In the genomic region with DNA sequence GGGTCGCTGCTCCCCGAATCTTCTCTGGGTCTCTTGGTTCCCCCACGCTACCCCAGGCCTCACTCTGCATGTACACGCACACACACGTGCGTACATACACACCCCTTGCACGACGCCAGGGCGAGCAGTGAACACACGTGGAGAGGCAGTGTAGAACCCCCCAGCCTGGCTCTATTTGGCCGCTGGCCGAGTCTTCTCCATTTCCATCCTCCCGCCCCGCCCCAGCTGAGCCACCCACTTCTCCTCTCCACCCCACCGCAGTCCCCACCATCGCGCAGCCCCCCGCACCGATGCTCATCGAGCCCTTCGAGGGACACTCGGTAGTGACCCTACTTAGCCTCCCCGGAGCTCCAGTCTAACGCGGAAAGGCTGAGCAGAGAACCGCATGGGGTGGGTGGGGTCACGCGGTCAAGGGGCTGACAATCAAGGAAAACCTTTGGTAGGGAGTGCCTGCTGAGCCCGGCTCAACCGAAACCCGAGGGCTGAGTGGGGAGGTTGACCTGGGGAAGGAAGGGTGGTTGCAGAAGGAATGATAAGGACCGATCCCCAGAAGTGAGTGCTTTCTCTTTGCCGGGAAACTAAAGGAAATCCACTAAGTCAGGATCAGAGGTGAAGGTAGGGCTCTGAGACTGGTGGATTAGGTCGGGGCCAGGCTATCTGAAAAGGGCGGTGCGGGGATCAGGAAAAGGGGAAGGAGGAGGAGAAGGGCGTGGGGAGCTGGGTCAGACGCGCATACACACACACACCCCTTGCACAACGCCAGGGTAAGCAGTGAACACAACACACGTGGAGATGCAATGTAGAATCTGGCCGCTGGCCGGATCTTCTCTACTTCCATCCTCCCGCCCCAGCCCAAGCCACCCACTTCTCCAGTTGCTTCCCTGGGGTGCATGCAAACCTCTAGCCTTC, we compare ENCODE assay signal across 9 cellular contexts. TPM values are rescaled to one million over a fixed set of nuclear protein-coding genes. Genes with fewer than 3 reads are reported as not detected.
A peak's percentile ranks its signal among the peaks of the same experiment; 100 is the strongest.
DNase-seq lines count a peak whose midpoint lies in the region; ATAC-seq and TF ChIP-seq lines count a peak whose summit lies in the region.
"Had no signal": no experiment of that assay in that cellular context is flagged by ENCODE, and none has a peak within 500 bp of the region (broad histone marks: within the 10 kb centered on the region; RNA-seq: fewer than 3 reads in every experiment).

No MANE protein-coding gene starts in this region.

- H3K4me3 Mint-ChIP-seq in nephron = peak overlapping the region; percentile 57 to 77 (median 67)

- TF ChIP-seq CTCF in esophagus squamous epithelium (IDR thresholded peaks at IDR 0.05) (peak in 1 of 6 experiments; percentile 21), nephron (IDR thresholded peaks at IDR 0.05; ENCODE audit: unreplicated experiment in 3 of 3) (no peak)

- ATAC-seq in HG02970 (IDR thresholded peaks at IDR 0.05; ENCODE audit: low FRiP score, unreplicated experiment) (no peak), SK-N-SH treated with all-trans-retinoic acid at 6 μM for 48 hours (no peak)

- TF ChIP-seq POLR2A in esophagus squamous epithelium (IDR thresholded peaks at IDR 0.05) = no peak

- 18 to 25% methylated on average over 25 to 29 of the region's 44 CpGs for whole genome bisulfite sequencing in esophagus squamous epithelium, 2 donors

- peaks cover 20 to 43% (median 20%) of the 10 kb centered on the region in 3 donors for H3K4me1 ChIP-seq in esophagus squamous epithelium

- H3K36me3 ChIP-seq in esophagus squamous epithelium = no peaks in the 10 kb centered on the region

- no peaks in the 10 kb centered on the region for H3K9me3 Mint-ChIP-seq in nephron

- H3K27me3 ChIP-seq in esophagus squamous epithelium = peaks cover 0 to 62% (median 3%) of the 10 kb centered on the region in 4 donors

- DNase-seq in NCI-H526 (lab: John Stamatoyannopoulos, UW) (peak; percentile 41 to 62), NCI-H526 treated with DMSO at 0.1 percent for 48 hours (lab: John Stamatoyannopoulos, UW) (no peak), SIG-M5 treated with dmso at 0.1 percent for 504 hours (lab: John Stamatoyannopoulos, UW; ENCODE audit: unreplicated experiment) (peak; percentile 88), esophagus squamous epithelium (lab: John Stamatoyannopoulos, UW) (no peak), SW 1271 (lab: John Stamatoyannopoulos, UW) (no peak)
- DNase-seq: DND-41 had no signal

- H3K9me3 ChIP-seq in esophagus squamous epithelium = no peaks in the 10 kb centered on the region

- H3K4me3 ChIP-seq in esophagus squamous epithelium = peak overlapping the region in 3 of 4 donors; percentile 42 to 72 (median 51)

- H3K27ac ChIP-seq in esophagus squamous epithelium = peak overlapping the region in 1 of 4 donors; percentile 21

- peaks cover 29% of the 10 kb centered on the region for H3K4me1 Mint-ChIP-seq in nephron

- peaks cover 86% of the 10 kb centered on the region for H3K27me3 Mint-ChIP-seq in nephron (ENCODE audit: low read depth)

- intact Hi-C loops in esophagus squamous epithelium (cut with DNase I) = no loop called here

- H3K27ac Mint-ChIP-seq in nephron = no peak overlapping the region

- no peaks in the 10 kb centered on the region for H3K36me3 Mint-ChIP-seq in nephron (ENCODE audit: low read depth)

TF ChIP-seq in SK-N-SH treated with all-trans-retinoic acid at 6 μM for 48 hours, 23 proteins besides CTCF, POLR2A, EP300 and RAD21 (continues in another document):
- TF ChIP-seq ESRRG (CRISPR knock-in tag; IDR thresholded peaks at IDR 0.05) (no peak), SNAI2 (CRISPR knock-in tag; IDR thresholded peaks at IDR 0.05) (no peak), ZNF70 (CRISPR knock-in tag; IDR thresholded peaks at IDR 0.05) (no peak), ARNTL (CRISPR knock-in tag; IDR thresholded peaks at IDR 0.05; ENCODE audit: borderline replicate concordance, low read depth) (no peak), RARB (CRISPR knock-in tag; IDR thresholded peaks at IDR 0.05) (no peak), ISL1 (CRISPR knock-in tag; IDR thresholded peaks at IDR 0.05) (no peak), ZFP3 (CRISPR knock-in tag; IDR thresholded peaks at IDR 0.05) (no peak), ZC3H10 (CRISPR knock-in tag; IDR thresholded peaks at IDR 0.05) (no peak), CSDC2 (CRISPR knock-in tag; IDR thresholded peaks at IDR 0.05) (no peak), CREB5 (CRISPR knock-in tag; IDR thresholded peaks at IDR 0.05; ENCODE audit: low read depth) (no peak), BACH2 (CRISPR knock-in tag; IDR thresholded peaks at IDR 0.05; ENCODE audit: borderline replicate concordance) (no peak), ZNF8 (CRISPR knock-in tag; IDR thresholded peaks at IDR 0.05) (no peak), ZNF565 (CRISPR knock-in tag; conservative IDR thresholded peaks at IDR 0.05; ENCODE audit: low read depth) (no peak), ZFP30 (CRISPR knock-in tag; IDR thresholded peaks at IDR 0.05) (no peak), OSR1 (CRISPR knock-in tag; IDR thresholded peaks at IDR 0.05) (no peak), TOX (CRISPR knock-in tag; IDR thresholded peaks at IDR 0.05; ENCODE audit: borderline replicate concordance) (no peak)
- TF ChIP-seq, protein P1, sequence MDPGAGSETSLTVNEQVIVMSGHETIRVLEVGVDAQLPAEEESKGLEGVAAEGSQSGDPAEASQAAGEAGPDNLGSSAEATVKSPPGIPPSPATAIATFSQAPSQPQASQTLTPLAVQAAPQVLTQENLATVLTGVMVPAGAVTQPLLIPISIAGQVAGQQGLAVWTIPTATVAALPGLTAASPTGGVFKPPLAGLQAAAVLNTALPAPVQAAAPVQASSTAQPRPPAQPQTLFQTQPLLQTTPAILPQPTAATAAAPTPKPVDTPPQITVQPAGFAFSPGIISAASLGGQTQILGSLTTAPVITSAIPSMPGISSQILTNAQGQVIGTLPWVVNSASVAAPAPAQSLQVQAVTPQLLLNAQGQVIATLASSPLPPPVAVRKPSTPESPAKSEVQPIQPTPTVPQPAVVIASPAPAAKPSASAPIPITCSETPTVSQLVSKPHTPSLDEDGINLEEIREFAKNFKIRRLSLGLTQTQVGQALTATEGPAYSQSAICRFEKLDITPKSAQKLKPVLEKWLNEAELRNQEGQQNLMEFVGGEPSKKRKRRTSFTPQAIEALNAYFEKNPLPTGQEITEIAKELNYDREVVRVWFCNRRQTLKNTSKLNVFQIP (CRISPR knock-in tag; IDR thresholded peaks at IDR 0.05; ENCODE audit: borderline replicate concordance, low read depth) = no peak
- TF ChIP-seq, protein P2, sequence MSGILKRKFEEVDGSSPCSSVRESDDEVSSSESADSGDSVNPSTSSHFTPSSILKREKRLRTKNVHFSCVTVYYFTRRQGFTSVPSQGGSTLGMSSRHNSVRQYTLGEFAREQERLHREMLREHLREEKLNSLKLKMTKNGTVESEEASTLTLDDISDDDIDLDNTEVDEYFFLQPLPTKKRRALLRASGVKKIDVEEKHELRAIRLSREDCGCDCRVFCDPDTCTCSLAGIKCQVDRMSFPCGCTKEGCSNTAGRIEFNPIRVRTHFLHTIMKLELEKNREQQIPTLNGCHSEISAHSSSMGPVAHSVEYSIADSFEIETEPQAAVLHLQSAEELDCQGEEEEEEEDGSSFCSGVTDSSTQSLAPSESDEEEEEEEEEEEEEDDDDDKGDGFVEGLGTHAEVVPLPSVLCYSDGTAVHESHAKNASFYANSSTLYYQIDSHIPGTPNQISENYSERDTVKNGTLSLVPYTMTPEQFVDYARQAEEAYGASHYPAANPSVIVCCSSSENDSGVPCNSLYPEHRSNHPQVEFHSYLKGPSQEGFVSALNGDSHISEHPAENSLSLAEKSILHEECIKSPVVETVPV (CRISPR knock-in tag; IDR thresholded peaks at IDR 0.05) = no peak
- TF ChIP-seq, protein P3, sequence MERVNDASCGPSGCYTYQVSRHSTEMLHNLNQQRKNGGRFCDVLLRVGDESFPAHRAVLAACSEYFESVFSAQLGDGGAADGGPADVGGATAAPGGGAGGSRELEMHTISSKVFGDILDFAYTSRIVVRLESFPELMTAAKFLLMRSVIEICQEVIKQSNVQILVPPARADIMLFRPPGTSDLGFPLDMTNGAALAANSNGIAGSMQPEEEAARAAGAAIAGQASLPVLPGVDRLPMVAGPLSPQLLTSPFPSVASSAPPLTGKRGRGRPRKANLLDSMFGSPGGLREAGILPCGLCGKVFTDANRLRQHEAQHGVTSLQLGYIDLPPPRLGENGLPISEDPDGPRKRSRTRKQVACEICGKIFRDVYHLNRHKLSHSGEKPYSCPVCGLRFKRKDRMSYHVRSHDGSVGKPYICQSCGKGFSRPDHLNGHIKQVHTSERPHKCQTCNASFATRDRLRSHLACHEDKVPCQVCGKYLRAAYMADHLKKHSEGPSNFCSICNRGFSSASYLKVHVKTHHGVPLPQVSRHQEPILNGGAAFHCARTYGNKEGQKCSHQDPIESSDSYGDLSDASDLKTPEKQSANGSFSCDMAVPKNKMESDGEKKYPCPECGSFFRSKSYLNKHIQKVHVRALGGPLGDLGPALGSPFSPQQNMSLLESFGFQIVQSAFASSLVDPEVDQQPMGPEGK (CRISPR knock-in tag; IDR thresholded peaks at IDR 0.05; ENCODE audit: borderline replicate concordance) = no peak

RNA-seq across cellular contexts. Expression of gene CPXM1, which starts 49.8 kb away (rescaled TPM):
- total RNA-seq in esophagus squamous epithelium = 1 to 10 TPM in 2 of 4 donors, under 1 TPM in 2; 0.15 to 3.8 (median 0.93) TPM

RNA-seq across cellular contexts. Expression of gene EBF4, which starts 58.0 kb away (rescaled TPM):
- total RNA-seq in esophagus squamous epithelium = 10 to 100 TPM in 1 of 4 donors, 1 to 10 TPM in 3; 3.2 to 10.4 (median 7.2) TPM

Comparison
In these comparisons a context has a peak if more than half of its experiments do, and no peak if none do; other contexts are left out.
1. DNase-seq: peak in NCI-H526 (2 of 2) and SIG-M5 treated with dmso at 0.1 percent for 504 hours (single experiment); none in NCI-H526 treated with DMSO at 0.1 percent for 48 hours (single experiment), esophagus squamous epithelium (single experiment) and SW 1271 (0 of 2).